In genomic region chr22:20214853-20215252, GRCh38 we compare ENCODE assay signal across 21 cellular contexts. TPM values are rescaled to one million over a fixed set of nuclear protein-coding genes. Genes with fewer than 3 reads are reported as not detected.
DNase-seq lines count a peak whose midpoint lies in the region; ATAC-seq, FAIRE-seq and TF ChIP-seq lines count a peak whose summit lies in the region.
"Had no signal": no experiment of that assay in that cellular context is flagged by ENCODE, and none has a peak within 500 bp of the region (broad histone marks: within the 10 kb centered on the region; RNA-seq: fewer than 3 reads in every experiment).

No MANE protein-coding gene starts in this region.

- H3K79me2 ChIP-seq in astrocyte (ENCODE audit: insufficient read depth, low read length): no peaks in the 10 kb centered on the region

- H2BK15ac ChIP-seq in neuronal stem cell (ENCODE audit: low read length): no peak overlapping the region

- no peak for TF ChIP-seq CTCF in astrocyte (IDR thresholded peaks at IDR 0.05; ENCODE audit: insufficient read depth, low read depth, low read length)

- no peaks in the 10 kb centered on the region for H3K36me3 Mint-ChIP-seq in astrocyte (ENCODE audit: low read depth, unreplicated experiment)
- H3K36me3 Mint-ChIP-seq: CD14-positive monocyte had no signal

- H2AFZ ChIP-seq in astrocyte (ENCODE audit: low read depth, low read length) (no peak overlapping the region), neuronal stem cell (ENCODE audit: low read length) (no peak overlapping the region)
- H2AFZ ChIP-seq: GM23248 had no signal

- peaks cover 37 to 86% (median 83%) of the 10 kb centered on the region in 10 experiments for H3K4me1 ChIP-seq in BLaER1 treated with 17β-estradiol and CSF1 and Interleukin-3, amounts not matched to agents 10 nM and 100 nM
- H3K4me1 ChIP-seq in astrocyte (ENCODE audit: insufficient read depth, low read length): peaks cover 5% of the 10 kb centered on the region
- H3K4me1 ChIP-seq in neuronal stem cell (ENCODE audit: control insufficient read depth in 2 of 2, insufficient read depth in 1 of 2, low read depth in 1 of 2, low read length in 2 of 2): peaks cover 0 to 12% of the 10 kb centered on the region in 2 donors

- H3K4me3 ChIP-seq in BLaER1 treated with 17β-estradiol and CSF1 and Interleukin-3, amounts not matched to agents 10 nM and 100 nM: no peak overlapping the region
- H3K4me3 ChIP-seq in astrocyte (ENCODE audit: insufficient read depth, low read depth, low read length) (no peak overlapping the region), neuronal stem cell (ENCODE audit: low read length in 2 of 2) (no peak overlapping the region)
- H3K4me3 ChIP-seq: GM12878, GM23248 had no signal

- peaks cover 0 to 11% (median 0%) of the 10 kb centered on the region in 11 experiments; a peak in 3 of 22 replicates for H3K27me3 ChIP-seq in BLaER1 treated with 17β-estradiol and CSF1 and Interleukin-3, amounts not matched to agents 10 nM and 100 nM
- H3K27me3 ChIP-seq in astrocyte (ENCODE audit: insufficient read depth, low read length): peaks cover 3% of the 10 kb centered on the region
- H3K27me3 ChIP-seq in neuronal stem cell (ENCODE audit: control insufficient read depth in 3 of 3, insufficient read depth in 3 of 3, low read depth in 1 of 3, low read length in 3 of 3): peaks cover 0 to 50% (median 0%) of the 10 kb centered on the region in 3 experiments

- H3K79me1 ChIP-seq in neuronal stem cell (ENCODE audit: low read depth, low read length): no peaks in the 10 kb centered on the region

- DNase-seq in astrocyte (ENCODE audit: low read depth) (no peak), neuronal stem cell (ENCODE audit: low spot score) (no peak), islet precursor cell (no peak), NCI-H774 (lab: John Stamatoyannopoulos, UW) (no peak), NCI-H2107 (lab: John Stamatoyannopoulos, UW) (no peak)
- DNase-seq: CD4-positive, alpha-beta T cell; CD8-positive, alpha-beta memory T cell; DMS 273 treated with DMSO at 0.1 percent for 48 hours; DMS79; EL; GDM1; GM23248; HCEC 1CT had no signal

- H2BK12ac ChIP-seq in neuronal stem cell (ENCODE audit: low read length): no peak overlapping the region

- no peak overlapping the region for H2BK120ac ChIP-seq in neuronal stem cell (ENCODE audit: low read depth, low read length)

- H3K4me3 Mint-ChIP-seq in astrocyte (ENCODE audit: unreplicated experiment): no peak overlapping the region
- H3K4me3 Mint-ChIP-seq: CD14-positive monocyte; CD4-positive, alpha-beta T cell; CD8-positive, alpha-beta memory T cell had no signal

- WGBS in neuronal stem cell (ENCODE audit: extremely low coverage in 2 of 2, insufficient read length in 2 of 2, insufficient replicate concordance in 1 of 2), 2 donors: no CpG with 5 or more reads among the region's 7 CpGs

- no peak overlapping the region for H4K8ac ChIP-seq in neuronal stem cell (ENCODE audit: low read depth, low read length)

- H3K4ac ChIP-seq in neuronal stem cell (ENCODE audit: low read length): no peak overlapping the region

- H3K27ac ChIP-seq in BLaER1 treated with 17β-estradiol and CSF1 and Interleukin-3, amounts not matched to agents 10 nM and 100 nM: no peak overlapping the region
- no peak overlapping the region for H3K27ac ChIP-seq in astrocyte (ENCODE audit: low read depth, low read length)
- peak overlapping the region; percentile 29 for H3K27ac ChIP-seq in cingulate gyrus (ENCODE audit: low read depth, low read length)
- H3K27ac ChIP-seq in neuronal stem cell (replicated peaks; ENCODE audit: low read length): no peak overlapping the region
- H3K27ac ChIP-seq: GM23248 had no signal

- no peak overlapping the region for H2BK5ac ChIP-seq in neuronal stem cell (ENCODE audit: low read length)

- H3K9me3 ChIP-seq in BLaER1 treated with 17β-estradiol and CSF1 and Interleukin-3, amounts not matched to agents 10 nM and 100 nM (replicated peaks in 1 of 11): peaks cover 5 to 7% (median 6%) of the 10 kb centered on the region in 11 experiments; a peak in 19 of 22 replicates
- H3K9me3 ChIP-seq in astrocyte (ENCODE audit: insufficient read depth, low read depth, low read length): peaks cover 4% of the 10 kb centered on the region
- peaks cover under 1 to 7% of the 10 kb centered on the region in 2 donors for H3K9me3 ChIP-seq in neuronal stem cell (replicated peaks in 1 of 2; ENCODE audit: control insufficient read depth in 2 of 2, insufficient read depth in 1 of 2, low read depth in 1 of 2, low read length in 2 of 2)

- H3K27ac Mint-ChIP-seq in astrocyte (ENCODE audit: unreplicated experiment): peak overlapping the region; percentile 72
- H3K27ac Mint-ChIP-seq: CD4-positive, alpha-beta T cell; CD8-positive, alpha-beta memory T cell had no signal

- H3K4me2 ChIP-seq in BLaER1 treated with 17β-estradiol and CSF1 and Interleukin-3, amounts not matched to agents 10 nM and 100 nM: peak overlapping the region in 9 of 11 experiments; percentile 83 to 99 (median 91); a peak in 15 of 22 replicates
- H3K4me2 ChIP-seq in astrocyte (ENCODE audit: low read length) (no peak overlapping the region), neuronal stem cell (ENCODE audit: insufficient read depth, low read length, poor library complexity, severe bottlenecking) (no peak overlapping the region)

- ATAC-seq in HG03342 (IDR thresholded peaks at IDR 0.05; ENCODE audit: unreplicated experiment): no peak
- ATAC-seq: GM12878 had no signal

- no peaks in the 10 kb centered on the region for H3K9me3 Mint-ChIP-seq in astrocyte (ENCODE audit: unreplicated experiment)
- H3K9me3 Mint-ChIP-seq: CD4-positive, alpha-beta T cell; CD8-positive, alpha-beta memory T cell had no signal

- H3K4me1 Mint-ChIP-seq in astrocyte (ENCODE audit: low read depth, unreplicated experiment): no peaks in the 10 kb centered on the region
- H3K4me1 Mint-ChIP-seq: CD14-positive monocyte had no signal

- no peak overlapping the region for H4K91ac ChIP-seq in neuronal stem cell (ENCODE audit: low read depth, low read length, poor library complexity)

- H2AK5ac ChIP-seq in neuronal stem cell (ENCODE audit: low read depth, low read length): no peak overlapping the region

- H3K27me3 Mint-ChIP-seq in astrocyte (ENCODE audit: low read depth, unreplicated experiment): peaks cover 22% of the 10 kb centered on the region
- H3K27me3 Mint-ChIP-seq: CD4-positive, alpha-beta T cell had no signal

- H3K36me3 ChIP-seq in BLaER1 treated with 17β-estradiol and CSF1 and Interleukin-3, amounts not matched to agents 10 nM and 100 nM: no peaks in the 10 kb centered on the region
- no peaks in the 10 kb centered on the region for H3K36me3 ChIP-seq in astrocyte (ENCODE audit: insufficient read depth, low read length)
- H3K36me3 ChIP-seq in neuronal stem cell (replicated peaks in 1 of 2; ENCODE audit: control insufficient read depth in 2 of 2, insufficient read depth in 2 of 2, low read length in 2 of 2): no peaks in the 10 kb centered on the region

- H4K20me1 ChIP-seq in BLaER1 treated with 17β-estradiol and CSF1 and Interleukin-3, amounts not matched to agents 10 nM and 100 nM: peaks cover 0 to 54% (median 6%) of the 10 kb centered on the region in 11 experiments; a peak in 7 of 22 replicates
- H4K20me1 ChIP-seq in astrocyte (ENCODE audit: insufficient read depth, low read length): no peaks in the 10 kb centered on the region

- FAIRE-seq in astrocyte (lab: Jason Lieb, UNC): no peak
- FAIRE-seq: D721Med, GM12878, GM19239, H1 had no signal

- no peak overlapping the region for H3K18ac ChIP-seq in neuronal stem cell (ENCODE audit: low read length)

- H3K23ac ChIP-seq in neuronal stem cell (ENCODE audit: low read depth, low read length, poor library complexity): peak overlapping the region; percentile 46

- no peak overlapping the region for H3K14ac ChIP-seq in neuronal stem cell (ENCODE audit: low read length)

- no peak overlapping the region for H3K9ac ChIP-seq in BLaER1 treated with 17β-estradiol and CSF1 and Interleukin-3, amounts not matched to agents 10 nM and 100 nM
- H3K9ac ChIP-seq in astrocyte (ENCODE audit: low read length): no peak overlapping the region
- no peak overlapping the region for H3K9ac ChIP-seq in neuronal stem cell (ENCODE audit: low read depth, low read length, poor library complexity)
- H3K9ac ChIP-seq: GM23248 had no signal

RNA-seq across cellular contexts. Expression of gene RTN4R, which starts 53.3 kb away (rescaled TPM):
- 1.9 and 2.9 TPM in 2 replicates for total RNA-seq in astrocyte
- polyA plus RNA-seq in neuronal stem cell (2013, experiment 1 of 2): 23.2 TPM
- polyA plus RNA-seq in neuronal stem cell (2013, experiment 2 of 2): 22.9 TPM
- total RNA-seq: GM23248 had no signal
- polyA plus RNA-seq: CD14-positive monocyte had no signal

Comparison
In these comparisons a context has a peak if more than half of its experiments do, and no peak if none do; other contexts are left out.
1. H3K4me2 ChIP-seq: peak in BLaER1 treated with 17β-estradiol and CSF1 and Interleukin-3, amounts not matched to agents 10 nM and 100 nM (9 of 11); none in astrocyte (single experiment) and neuronal stem cell (single experiment).